In the genomic region with DNA sequence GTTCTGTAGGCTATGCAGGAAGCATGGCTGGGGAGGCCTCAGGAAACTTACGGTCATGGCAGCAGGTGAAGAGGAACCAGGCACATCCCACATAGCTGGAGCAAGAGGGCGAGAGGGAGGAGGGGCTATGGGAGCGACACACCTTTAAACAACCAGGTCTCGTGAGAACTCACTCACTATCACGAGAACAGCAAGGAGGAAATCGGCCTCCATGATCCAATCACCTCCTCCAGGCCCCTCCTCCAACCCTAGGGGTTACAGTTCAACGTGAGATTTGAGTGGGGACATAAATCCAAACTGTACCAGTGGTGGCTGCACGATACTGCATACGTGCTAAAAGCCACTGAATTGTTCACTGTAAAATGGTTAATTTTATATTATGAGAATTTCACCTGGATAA, we compare ENCODE assay signal across 31 cellular contexts. TPM values are rescaled to one million over a fixed set of nuclear protein-coding genes. Genes with fewer than 3 reads are reported as not detected.
"Had no signal": no experiment of that assay in that cellular context is flagged by ENCODE, and none has a peak within 500 bp of the region (broad histone marks: within the 10 kb centered on the region; RNA-seq: fewer than 3 reads in every experiment).

No MANE protein-coding gene starts in this region.

- H3K36me3 Mint-ChIP-seq: naive thymus-derived CD4-positive, alpha-beta T cell; natural killer cell treated with Interleukin-12 subunit alpha and Interleukin-12 subunit beta and Interleukin-15 and Interleukin-18, amount 100 ng/mL, for 72 hours; stimulated activated effector memory CD8-positive, alpha-beta T cell treated with anti-CD3 and anti-CD28 coated beads, Interleukin-12 subunit alpha, Interleukin-12 subunit beta, amount 100 ng/mL, for 72 hours; type B pancreatic cell had no signal

- H3K27me3 Mint-ChIP-seq: natural killer cell treated with Interleukin-12 subunit alpha and Interleukin-12 subunit beta and Interleukin-15 and Interleukin-18, amount 100 ng/mL, for 72 hours had no signal

- H3K9me3 ChIP-seq: left ventricle myocardium inferior, mucosa of descending colon, pancreas, prostate gland, sigmoid colon, spleen, tibial nerve, uterus had no signal

- H3K4me2 ChIP-seq: hepatocyte had no signal

- H3K36me3 ChIP-seq: left ventricle myocardium inferior, pancreas, prostate gland, sigmoid colon, spleen, tibial nerve, uterus had no signal

- H3K4me3 Mint-ChIP-seq: naive thymus-derived CD4-positive, alpha-beta T cell; natural killer cell treated with Interleukin-12 subunit alpha and Interleukin-12 subunit beta and Interleukin-15 and Interleukin-18, amount 100 ng/mL, for 72 hours; stimulated activated effector memory CD8-positive, alpha-beta T cell treated with anti-CD3 and anti-CD28 coated beads, Interleukin-12 subunit alpha, Interleukin-12 subunit beta, amount 100 ng/mL, for 72 hours; stimulated activated naive CD8-positive, alpha-beta T cell treated with anti-CD3 and anti-CD28 coated beads, Interleukin-15, amount 100 ng/mL, for 72 hours; type B pancreatic cell had no signal

- H3K9me3 Mint-ChIP-seq: natural killer cell treated with Interleukin-12 subunit alpha and Interleukin-12 subunit beta and Interleukin-15 and Interleukin-18, amount 100 ng/mL, for 72 hours; stimulated activated effector memory CD8-positive, alpha-beta T cell treated with anti-CD3 and anti-CD28 coated beads, Interleukin-12 subunit alpha, Interleukin-12 subunit beta, amount 100 ng/mL, for 72 hours; stimulated activated naive CD8-positive, alpha-beta T cell treated with anti-CD3 and anti-CD28 coated beads, Interleukin-15, amount 100 ng/mL, for 72 hours; type B pancreatic cell had no signal

- H2AFZ ChIP-seq: hepatocyte had no signal

- H3K4me3 ChIP-seq: hepatocyte, left ventricle myocardium inferior, lung, mucosa of descending colon, pancreas, prostate gland, sigmoid colon, spleen, tibial nerve, uterus had no signal

- H3K27me3 ChIP-seq: hepatocyte, pancreas, sigmoid colon, uterus had no signal

- ATAC-seq: mucosa of descending colon; naive thymus-derived CD4-positive, alpha-beta T cell; natural killer cell treated with Interleukin-12 subunit alpha and Interleukin-12 subunit beta and Interleukin-15 and Interleukin-18, amount 100 ng/mL, for 72 hours; pancreas; right cardiac atrium; stimulated activated effector memory CD8-positive, alpha-beta T cell treated with anti-CD3 and anti-CD28 coated beads, Interleukin-12 subunit alpha, Interleukin-12 subunit beta, amount 100 ng/mL, for 72 hours; stimulated activated naive CD8-positive, alpha-beta T cell treated with anti-CD3 and anti-CD28 coated beads, Interleukin-15, amount 100 ng/mL, for 72 hours had no signal

- H3K27ac Mint-ChIP-seq: naive thymus-derived CD4-positive, alpha-beta T cell; natural killer cell treated with Interleukin-12 subunit alpha and Interleukin-12 subunit beta and Interleukin-15 and Interleukin-18, amount 100 ng/mL, for 72 hours; stimulated activated effector memory CD8-positive, alpha-beta T cell treated with anti-CD3 and anti-CD28 coated beads, Interleukin-12 subunit alpha, Interleukin-12 subunit beta, amount 100 ng/mL, for 72 hours; stimulated activated naive CD8-positive, alpha-beta T cell treated with anti-CD3 and anti-CD28 coated beads, Interleukin-15, amount 100 ng/mL, for 72 hours; type B pancreatic cell had no signal

- DNase-seq: islet precursor cell; left ventricle myocardium inferior; midbrain; mucosa of descending colon; naive thymus-derived CD4-positive, alpha-beta T cell; nucleus accumbens; pancreas; posterior cingulate gyrus; retina; sigmoid colon; small intestine; spleen; stimulated activated CD4-positive, alpha-beta T cell treated with anti-CD3 and anti-CD28 coated beads, Interleukin-4, amount 100 ng/mL, for 24 hours; stimulated activated naive CD4-positive, alpha-beta T cell treated with Interleukin-2 at 50 U/mL for 16 hours; stimulated activated naive CD8-positive, alpha-beta T cell treated with anti-CD3 and anti-CD28 coated beads, Interleukin-15, amount 100 ng/mL, for 72 hours; substantia nigra; uterus had no signal

- H3K4me1 ChIP-seq: pancreas, prostate gland, uterus had no signal

- H3K79me2 ChIP-seq: hepatocyte had no signal

- H3K27ac ChIP-seq: hepatocyte, left ventricle myocardium inferior, pancreas, prostate gland, sigmoid colon, spleen, tibial nerve, uterus had no signal

- FAIRE-seq: pancreas, small intestine had no signal

RNA-seq across cellular contexts. Expression of gene ENPP7, which starts 26.1 kb away (rescaled TPM):
- total RNA-seq: kidney epithelial cell; left ventricle myocardium inferior; lower leg skin; mucosa of descending colon; myocyte; naive thymus-derived CD4-positive, alpha-beta T cell; osteoblast; prostate gland; right cardiac atrium; sigmoid colon; temporal lobe; tibial nerve; uterus had no signal
- polyA plus RNA-seq: lung, neural cell, right cardiac atrium, sigmoid colon had no signal
